ENCODE assay signal across 1 cellular context in the genomic region with DNA sequence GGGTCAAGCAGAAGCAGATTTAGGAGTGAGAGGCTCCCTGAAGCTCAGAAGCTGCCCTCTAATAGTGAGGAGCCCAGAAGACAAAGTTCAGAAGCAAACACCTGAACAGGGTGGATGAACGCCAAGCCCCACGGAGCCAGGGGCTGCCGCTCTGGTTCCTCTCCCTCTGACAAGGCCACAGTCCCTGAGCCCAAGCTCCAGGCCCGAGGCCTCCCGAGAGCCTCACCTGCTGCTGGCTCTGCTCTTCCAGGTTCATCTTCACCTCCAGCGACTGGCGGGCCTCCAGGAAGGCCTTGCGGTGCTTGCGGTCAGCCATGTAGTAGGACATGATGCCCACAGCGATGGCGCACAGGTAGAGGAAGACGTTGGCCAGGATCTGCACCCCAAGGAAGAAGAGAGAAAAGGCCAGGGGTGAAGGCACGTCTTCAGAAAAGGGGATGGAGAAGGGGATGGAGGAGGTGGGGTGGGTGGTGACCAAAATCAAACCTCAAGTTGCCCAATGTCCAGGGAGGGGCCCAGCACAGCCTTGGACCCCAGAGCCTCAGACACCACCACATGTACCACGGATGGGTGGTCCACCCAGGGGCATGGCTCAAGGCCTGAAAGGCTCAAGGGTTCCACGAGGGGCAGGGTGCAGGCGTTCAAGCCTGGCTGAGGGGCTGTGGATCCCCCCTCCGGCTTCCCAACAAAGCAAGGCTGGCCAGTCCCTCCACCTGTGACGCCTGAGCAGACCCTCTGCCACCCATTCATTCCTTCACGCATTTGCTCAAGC.
TF ChIP-seq lines count a peak whose summit lies in the region.

No MANE protein-coding gene starts in this region.

TF ChIP-seq in GM23338, 12 proteins besides CTCF, POLR2A, EP300 and RAD21 (continued from another document):
- TF ChIP-seq, protein P1, sequence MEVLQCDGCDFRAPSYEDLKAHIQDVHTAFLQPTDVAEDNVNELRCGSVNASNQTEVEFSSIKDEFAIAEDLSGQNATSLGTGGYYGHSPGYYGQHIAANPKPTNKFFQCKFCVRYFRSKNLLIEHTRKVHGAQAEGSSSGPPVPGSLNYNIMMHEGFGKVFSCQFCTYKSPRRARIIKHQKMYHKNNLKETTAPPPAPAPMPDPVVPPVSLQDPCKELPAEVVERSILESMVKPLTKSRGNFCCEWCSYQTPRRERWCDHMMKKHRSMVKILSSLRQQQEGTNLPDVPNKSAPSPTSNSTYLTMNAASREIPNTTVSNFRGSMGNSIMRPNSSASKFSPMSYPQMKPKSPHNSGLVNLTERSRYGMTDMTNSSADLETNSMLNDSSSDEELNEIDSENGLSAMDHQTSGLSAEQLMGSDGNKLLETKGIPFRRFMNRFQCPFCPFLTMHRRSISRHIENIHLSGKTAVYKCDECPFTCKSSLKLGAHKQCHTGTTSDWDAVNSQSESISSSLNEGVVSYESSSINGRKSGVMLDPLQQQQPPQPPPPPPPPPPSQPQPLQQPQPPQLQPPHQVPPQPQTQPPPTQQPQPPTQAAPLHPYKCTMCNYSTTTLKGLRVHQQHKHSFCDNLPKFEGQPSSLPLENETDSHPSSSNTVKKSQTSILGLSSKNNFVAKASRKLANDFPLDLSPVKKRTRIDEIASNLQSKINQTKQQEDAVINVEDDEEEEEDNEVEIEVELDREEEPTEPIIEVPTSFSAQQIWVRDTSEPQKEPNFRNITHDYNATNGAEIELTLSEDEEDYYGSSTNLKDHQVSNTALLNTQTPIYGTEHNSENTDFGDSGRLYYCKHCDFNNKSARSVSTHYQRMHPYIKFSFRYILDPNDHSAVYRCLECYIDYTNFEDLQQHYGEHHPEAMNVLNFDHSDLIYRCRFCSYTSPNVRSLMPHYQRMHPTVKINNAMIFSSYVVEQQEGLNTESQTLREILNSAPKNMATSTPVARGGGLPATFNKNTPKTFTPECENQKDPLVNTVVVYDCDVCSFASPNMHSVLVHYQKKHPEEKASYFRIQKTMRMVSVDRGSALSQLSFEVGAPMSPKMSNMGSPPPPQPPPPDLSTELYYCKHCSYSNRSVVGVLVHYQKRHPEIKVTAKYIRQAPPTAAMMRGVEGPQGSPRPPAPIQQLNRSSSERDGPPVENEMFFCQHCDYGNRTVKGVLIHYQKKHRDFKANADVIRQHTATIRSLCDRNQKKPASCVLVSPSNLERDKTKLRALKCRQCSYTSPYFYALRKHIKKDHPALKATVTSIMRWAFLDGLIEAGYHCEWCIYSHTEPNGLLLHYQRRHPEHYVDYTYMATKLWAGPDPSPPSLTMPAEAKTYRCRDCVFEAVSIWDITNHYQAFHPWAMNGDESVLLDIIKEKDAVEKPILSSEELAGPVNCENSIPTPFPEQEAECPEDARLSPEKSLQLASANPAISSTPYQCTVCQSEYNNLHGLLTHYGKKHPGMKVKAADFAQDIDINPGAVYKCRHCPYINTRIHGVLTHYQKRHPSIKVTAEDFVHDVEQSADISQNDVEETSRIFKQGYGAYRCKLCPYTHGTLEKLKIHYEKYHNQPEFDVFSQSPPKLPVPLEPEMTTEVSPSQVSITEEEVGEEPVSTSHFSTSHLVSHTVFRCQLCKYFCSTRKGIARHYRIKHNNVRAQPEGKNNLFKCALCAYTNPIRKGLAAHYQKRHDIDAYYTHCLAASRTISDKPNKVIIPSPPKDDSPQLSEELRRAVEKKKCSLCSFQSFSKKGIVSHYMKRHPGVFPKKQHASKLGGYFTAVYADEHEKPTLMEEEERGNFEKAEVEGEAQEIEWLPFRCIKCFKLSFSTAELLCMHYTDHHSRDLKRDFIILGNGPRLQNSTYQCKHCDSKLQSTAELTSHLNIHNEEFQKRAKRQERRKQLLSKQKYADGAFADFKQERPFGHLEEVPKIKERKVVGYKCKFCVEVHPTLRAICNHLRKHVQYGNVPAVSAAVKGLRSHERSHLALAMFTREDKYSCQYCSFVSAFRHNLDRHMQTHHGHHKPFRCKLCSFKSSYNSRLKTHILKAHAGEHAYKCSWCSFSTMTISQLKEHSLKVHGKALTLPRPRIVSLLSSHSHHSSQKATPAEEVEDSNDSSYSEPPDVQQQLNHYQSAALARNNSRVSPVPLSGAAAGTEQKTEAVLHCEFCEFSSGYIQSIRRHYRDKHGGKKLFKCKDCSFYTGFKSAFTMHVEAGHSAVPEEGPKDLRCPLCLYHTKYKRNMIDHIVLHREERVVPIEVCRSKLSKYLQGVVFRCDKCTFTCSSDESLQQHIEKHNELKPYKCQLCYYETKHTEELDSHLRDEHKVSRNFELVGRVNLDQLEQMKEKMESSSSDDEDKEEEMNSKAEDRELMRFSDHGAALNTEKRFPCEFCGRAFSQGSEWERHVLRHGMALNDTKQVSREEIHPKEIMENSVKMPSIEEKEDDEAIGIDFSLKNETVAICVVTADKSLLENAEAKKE (CRISPR knock-in tag; IDR thresholded peaks at IDR 0.05) = no peak
- no peak for TF ChIP-seq CREB1 (CRISPR knock-in tag; IDR thresholded peaks at IDR 0.05; ENCODE audit: low read depth)
- TF ChIP-seq JUNB (IDR thresholded peaks at IDR 0.05; ENCODE audit: unreplicated experiment) = no peak
- TF ChIP-seq, protein P2, sequence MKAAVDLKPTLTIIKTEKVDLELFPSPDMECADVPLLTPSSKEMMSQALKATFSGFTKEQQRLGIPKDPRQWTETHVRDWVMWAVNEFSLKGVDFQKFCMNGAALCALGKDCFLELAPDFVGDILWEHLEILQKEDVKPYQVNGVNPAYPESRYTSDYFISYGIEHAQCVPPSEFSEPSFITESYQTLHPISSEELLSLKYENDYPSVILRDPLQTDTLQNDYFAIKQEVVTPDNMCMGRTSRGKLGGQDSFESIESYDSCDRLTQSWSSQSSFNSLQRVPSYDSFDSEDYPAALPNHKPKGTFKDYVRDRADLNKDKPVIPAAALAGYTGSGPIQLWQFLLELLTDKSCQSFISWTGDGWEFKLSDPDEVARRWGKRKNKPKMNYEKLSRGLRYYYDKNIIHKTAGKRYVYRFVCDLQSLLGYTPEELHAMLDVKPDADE (IDR thresholded peaks at IDR 0.05) = no peak
- TF ChIP-seq, protein P3, sequence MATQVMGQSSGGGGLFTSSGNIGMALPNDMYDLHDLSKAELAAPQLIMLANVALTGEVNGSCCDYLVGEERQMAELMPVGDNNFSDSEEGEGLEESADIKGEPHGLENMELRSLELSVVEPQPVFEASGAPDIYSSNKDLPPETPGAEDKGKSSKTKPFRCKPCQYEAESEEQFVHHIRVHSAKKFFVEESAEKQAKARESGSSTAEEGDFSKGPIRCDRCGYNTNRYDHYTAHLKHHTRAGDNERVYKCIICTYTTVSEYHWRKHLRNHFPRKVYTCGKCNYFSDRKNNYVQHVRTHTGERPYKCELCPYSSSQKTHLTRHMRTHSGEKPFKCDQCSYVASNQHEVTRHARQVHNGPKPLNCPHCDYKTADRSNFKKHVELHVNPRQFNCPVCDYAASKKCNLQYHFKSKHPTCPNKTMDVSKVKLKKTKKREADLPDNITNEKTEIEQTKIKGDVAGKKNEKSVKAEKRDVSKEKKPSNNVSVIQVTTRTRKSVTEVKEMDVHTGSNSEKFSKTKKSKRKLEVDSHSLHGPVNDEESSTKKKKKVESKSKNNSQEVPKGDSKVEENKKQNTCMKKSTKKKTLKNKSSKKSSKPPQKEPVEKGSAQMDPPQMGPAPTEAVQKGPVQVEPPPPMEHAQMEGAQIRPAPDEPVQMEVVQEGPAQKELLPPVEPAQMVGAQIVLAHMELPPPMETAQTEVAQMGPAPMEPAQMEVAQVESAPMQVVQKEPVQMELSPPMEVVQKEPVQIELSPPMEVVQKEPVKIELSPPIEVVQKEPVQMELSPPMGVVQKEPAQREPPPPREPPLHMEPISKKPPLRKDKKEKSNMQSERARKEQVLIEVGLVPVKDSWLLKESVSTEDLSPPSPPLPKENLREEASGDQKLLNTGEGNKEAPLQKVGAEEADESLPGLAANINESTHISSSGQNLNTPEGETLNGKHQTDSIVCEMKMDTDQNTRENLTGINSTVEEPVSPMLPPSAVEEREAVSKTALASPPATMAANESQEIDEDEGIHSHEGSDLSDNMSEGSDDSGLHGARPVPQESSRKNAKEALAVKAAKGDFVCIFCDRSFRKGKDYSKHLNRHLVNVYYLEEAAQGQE (IDR thresholded peaks at IDR 0.05; ENCODE audit: unreplicated experiment) = no peak
- no peak for TF ChIP-seq NANOG (IDR thresholded peaks at IDR 0.05; ENCODE audit: borderline replicate concordance)
